In genomic region chr10:112949875-112950507, GRCh38 we compare ENCODE assay signal across 1 cellular context.
TF ChIP-seq lines count a peak whose summit lies in the region.

Gene TCF7L2, plus strand, starts transcription at chr10:112950247. Its CDS starts 510 bp downstream, at chr10:112950757.

TF ChIP-seq in H1, 55 proteins besides CTCF, POLR2A, EP300 and RAD21:
- peak; percentile 41 for TF ChIP-seq ASH2L (IDR thresholded peaks at IDR 0.05; ENCODE audit: low read length)
- TF ChIP-seq SIN3A (conservative IDR thresholded peaks at IDR 0.05 in 1 of 2, IDR thresholded peaks at IDR 0.05 in 1 of 2; ENCODE audit: low read depth in 1 of 2, low read length in 2 of 2) = peak; percentile 93 to 96
- no peak for TF ChIP-seq BCL11A (IDR thresholded peaks at IDR 0.05; ENCODE audit: low read depth in 2 of 2, low read length in 2 of 2)
- TF ChIP-seq GABPA (IDR thresholded peaks at IDR 0.05; ENCODE audit: borderline replicate concordance, insufficient read depth, low read length) = no peak
- TF ChIP-seq, protein P1, sequence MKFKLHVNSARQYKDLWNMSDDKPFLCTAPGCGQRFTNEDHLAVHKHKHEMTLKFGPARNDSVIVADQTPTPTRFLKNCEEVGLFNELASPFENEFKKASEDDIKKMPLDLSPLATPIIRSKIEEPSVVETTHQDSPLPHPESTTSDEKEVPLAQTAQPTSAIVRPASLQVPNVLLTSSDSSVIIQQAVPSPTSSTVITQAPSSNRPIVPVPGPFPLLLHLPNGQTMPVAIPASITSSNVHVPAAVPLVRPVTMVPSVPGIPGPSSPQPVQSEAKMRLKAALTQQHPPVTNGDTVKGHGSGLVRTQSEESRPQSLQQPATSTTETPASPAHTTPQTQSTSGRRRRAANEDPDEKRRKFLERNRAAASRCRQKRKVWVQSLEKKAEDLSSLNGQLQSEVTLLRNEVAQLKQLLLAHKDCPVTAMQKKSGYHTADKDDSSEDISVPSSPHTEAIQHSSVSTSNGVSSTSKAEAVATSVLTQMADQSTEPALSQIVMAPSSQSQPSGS (IDR thresholded peaks at IDR 0.05; ENCODE audit: low read length) = no peak
- TF ChIP-seq SUZ12 (IDR thresholded peaks at IDR 0.05; ENCODE audit: low read length) = no peak
- no peak for TF ChIP-seq EZH2 (IDR thresholded peaks at IDR 0.05; ENCODE audit: low read depth, low read length, severe bottlenecking)
- no peak for TF ChIP-seq CHD2 (IDR thresholded peaks at IDR 0.05; ENCODE audit: low read length)
- TF ChIP-seq KDM5A (IDR thresholded peaks at IDR 0.05; ENCODE audit: low read length) = no peak
- TF ChIP-seq TCF12 (IDR thresholded peaks at IDR 0.05; ENCODE audit: low read depth, low read length) = no peak
- TF ChIP-seq SIX5 (IDR thresholded peaks at IDR 0.05; ENCODE audit: low read depth, low read length) = no peak
- TF ChIP-seq RNF2 (IDR thresholded peaks at IDR 0.05; ENCODE audit: borderline replicate concordance, low read depth, low read length, missing control alignments, poor library complexity, severe bottlenecking) = no peak
- TF ChIP-seq POU5F1 (IDR thresholded peaks at IDR 0.05; ENCODE audit: low read depth, low read length) = no peak
- TF ChIP-seq CREB1 (IDR thresholded peaks at IDR 0.05) = peak; percentile 67
- no peak for TF ChIP-seq HDAC6 (IDR thresholded peaks at IDR 0.05; ENCODE audit: low read depth, low read length)
- TF ChIP-seq RFX5 (IDR thresholded peaks at IDR 0.05; ENCODE audit: borderline replicate concordance, low read depth, low read length) = no peak
- no peak for TF ChIP-seq HDAC2 (IDR thresholded peaks at IDR 0.05; ENCODE audit: borderline replicate concordance in 1 of 2, low read depth in 2 of 2, low read length in 2 of 2)
- peak; percentile 51 for TF ChIP-seq SAP30 (IDR thresholded peaks at IDR 0.05; ENCODE audit: insufficient read depth, insufficient replicate concordance, low read length)
- no peak for TF ChIP-seq JUND (IDR thresholded peaks at IDR 0.05; ENCODE audit: low read length)
- TF ChIP-seq CBX5 (IDR thresholded peaks at IDR 0.05; ENCODE audit: low read depth, low read length) = no peak
- no peak for TF ChIP-seq USF2 (IDR thresholded peaks at IDR 0.05; ENCODE audit: low read length)
- TF ChIP-seq NRF1 (IDR thresholded peaks at IDR 0.05; ENCODE audit: low read depth, low read length) = no peak
- TF ChIP-seq CEBPB (IDR thresholded peaks at IDR 0.05; ENCODE audit: low read depth, low read length) = no peak
- no peak for TF ChIP-seq RBBP5 (IDR thresholded peaks at IDR 0.05; ENCODE audit: borderline replicate concordance, low read depth, low read length)
- TF ChIP-seq GTF2F1 (IDR thresholded peaks at IDR 0.05; ENCODE audit: borderline replicate concordance, low read depth, low read length) = no peak
- TF ChIP-seq PHF8 (conservative IDR thresholded peaks at IDR 0.05; ENCODE audit: low read depth, low read length) = no peak
- TF ChIP-seq KDM4A (IDR thresholded peaks at IDR 0.05; ENCODE audit: low read depth, low read length, severe bottlenecking) = no peak
- TF ChIP-seq TEAD4 (IDR thresholded peaks at IDR 0.05; ENCODE audit: low read depth, low read length) = peak; percentile 60
- no peak for TF ChIP-seq POLR2AphosphoS5 (IDR thresholded peaks at IDR 0.05; ENCODE audit: low read depth, low read length)
- no peak for TF ChIP-seq ZNF274 (IDR thresholded peaks at IDR 0.05; ENCODE audit: borderline replicate concordance, extremely low read depth, low read length)
- TF ChIP-seq, protein P2, sequence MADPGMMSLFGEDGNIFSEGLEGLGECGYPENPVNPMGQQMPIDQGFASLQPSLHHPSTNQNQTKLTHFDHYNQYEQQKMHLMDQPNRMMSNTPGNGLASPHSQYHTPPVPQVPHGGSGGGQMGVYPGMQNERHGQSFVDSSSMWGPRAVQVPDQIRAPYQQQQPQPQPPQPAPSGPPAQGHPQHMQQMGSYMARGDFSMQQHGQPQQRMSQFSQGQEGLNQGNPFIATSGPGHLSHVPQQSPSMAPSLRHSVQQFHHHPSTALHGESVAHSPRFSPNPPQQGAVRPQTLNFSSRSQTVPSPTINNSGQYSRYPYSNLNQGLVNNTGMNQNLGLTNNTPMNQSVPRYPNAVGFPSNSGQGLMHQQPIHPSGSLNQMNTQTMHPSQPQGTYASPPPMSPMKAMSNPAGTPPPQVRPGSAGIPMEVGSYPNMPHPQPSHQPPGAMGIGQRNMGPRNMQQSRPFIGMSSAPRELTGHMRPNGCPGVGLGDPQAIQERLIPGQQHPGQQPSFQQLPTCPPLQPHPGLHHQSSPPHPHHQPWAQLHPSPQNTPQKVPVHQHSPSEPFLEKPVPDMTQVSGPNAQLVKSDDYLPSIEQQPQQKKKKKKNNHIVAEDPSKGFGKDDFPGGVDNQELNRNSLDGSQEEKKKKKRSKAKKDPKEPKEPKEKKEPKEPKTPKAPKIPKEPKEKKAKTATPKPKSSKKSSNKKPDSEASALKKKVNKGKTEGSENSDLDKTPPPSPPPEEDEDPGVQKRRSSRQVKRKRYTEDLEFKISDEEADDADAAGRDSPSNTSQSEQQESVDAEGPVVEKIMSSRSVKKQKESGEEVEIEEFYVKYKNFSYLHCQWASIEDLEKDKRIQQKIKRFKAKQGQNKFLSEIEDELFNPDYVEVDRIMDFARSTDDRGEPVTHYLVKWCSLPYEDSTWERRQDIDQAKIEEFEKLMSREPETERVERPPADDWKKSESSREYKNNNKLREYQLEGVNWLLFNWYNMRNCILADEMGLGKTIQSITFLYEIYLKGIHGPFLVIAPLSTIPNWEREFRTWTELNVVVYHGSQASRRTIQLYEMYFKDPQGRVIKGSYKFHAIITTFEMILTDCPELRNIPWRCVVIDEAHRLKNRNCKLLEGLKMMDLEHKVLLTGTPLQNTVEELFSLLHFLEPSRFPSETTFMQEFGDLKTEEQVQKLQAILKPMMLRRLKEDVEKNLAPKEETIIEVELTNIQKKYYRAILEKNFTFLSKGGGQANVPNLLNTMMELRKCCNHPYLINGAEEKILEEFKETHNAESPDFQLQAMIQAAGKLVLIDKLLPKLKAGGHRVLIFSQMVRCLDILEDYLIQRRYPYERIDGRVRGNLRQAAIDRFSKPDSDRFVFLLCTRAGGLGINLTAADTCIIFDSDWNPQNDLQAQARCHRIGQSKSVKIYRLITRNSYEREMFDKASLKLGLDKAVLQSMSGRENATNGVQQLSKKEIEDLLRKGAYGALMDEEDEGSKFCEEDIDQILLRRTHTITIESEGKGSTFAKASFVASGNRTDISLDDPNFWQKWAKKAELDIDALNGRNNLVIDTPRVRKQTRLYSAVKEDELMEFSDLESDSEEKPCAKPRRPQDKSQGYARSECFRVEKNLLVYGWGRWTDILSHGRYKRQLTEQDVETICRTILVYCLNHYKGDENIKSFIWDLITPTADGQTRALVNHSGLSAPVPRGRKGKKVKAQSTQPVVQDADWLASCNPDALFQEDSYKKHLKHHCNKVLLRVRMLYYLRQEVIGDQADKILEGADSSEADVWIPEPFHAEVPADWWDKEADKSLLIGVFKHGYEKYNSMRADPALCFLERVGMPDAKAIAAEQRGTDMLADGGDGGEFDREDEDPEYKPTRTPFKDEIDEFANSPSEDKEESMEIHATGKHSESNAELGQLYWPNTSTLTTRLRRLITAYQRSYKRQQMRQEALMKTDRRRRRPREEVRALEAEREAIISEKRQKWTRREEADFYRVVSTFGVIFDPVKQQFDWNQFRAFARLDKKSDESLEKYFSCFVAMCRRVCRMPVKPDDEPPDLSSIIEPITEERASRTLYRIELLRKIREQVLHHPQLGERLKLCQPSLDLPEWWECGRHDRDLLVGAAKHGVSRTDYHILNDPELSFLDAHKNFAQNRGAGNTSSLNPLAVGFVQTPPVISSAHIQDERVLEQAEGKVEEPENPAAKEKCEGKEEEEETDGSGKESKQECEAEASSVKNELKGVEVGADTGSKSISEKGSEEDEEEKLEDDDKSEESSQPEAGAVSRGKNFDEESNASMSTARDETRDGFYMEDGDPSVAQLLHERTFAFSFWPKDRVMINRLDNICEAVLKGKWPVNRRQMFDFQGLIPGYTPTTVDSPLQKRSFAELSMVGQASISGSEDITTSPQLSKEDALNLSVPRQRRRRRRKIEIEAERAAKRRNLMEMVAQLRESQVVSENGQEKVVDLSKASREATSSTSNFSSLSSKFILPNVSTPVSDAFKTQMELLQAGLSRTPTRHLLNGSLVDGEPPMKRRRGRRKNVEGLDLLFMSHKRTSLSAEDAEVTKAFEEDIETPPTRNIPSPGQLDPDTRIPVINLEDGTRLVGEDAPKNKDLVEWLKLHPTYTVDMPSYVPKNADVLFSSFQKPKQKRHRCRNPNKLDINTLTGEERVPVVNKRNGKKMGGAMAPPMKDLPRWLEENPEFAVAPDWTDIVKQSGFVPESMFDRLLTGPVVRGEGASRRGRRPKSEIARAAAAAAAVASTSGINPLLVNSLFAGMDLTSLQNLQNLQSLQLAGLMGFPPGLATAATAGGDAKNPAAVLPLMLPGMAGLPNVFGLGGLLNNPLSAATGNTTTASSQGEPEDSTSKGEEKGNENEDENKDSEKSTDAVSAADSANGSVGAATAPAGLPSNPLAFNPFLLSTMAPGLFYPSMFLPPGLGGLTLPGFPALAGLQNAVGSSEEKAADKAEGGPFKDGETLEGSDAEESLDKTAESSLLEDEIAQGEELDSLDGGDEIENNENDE (IDR thresholded peaks at IDR 0.05; ENCODE audit: insufficient replicate concordance, low read length) = no peak
- peak; percentile 51 for TF ChIP-seq MAX (IDR thresholded peaks at IDR 0.05)
- TF ChIP-seq SP2 (IDR thresholded peaks at IDR 0.05; ENCODE audit: low read length) = no peak
- TF ChIP-seq SIRT6 (IDR thresholded peaks at IDR 0.05; ENCODE audit: low read length) = no peak
- no peak for TF ChIP-seq JUN (IDR thresholded peaks at IDR 0.05; ENCODE audit: low read depth, low read length)
- no peak for TF ChIP-seq CBX8 (IDR thresholded peaks at IDR 0.05; ENCODE audit: borderline replicate concordance, low read depth, low read length)
- peak; percentile 20; the same call in 1 of the 2 replicates for TF ChIP-seq TBP (IDR thresholded peaks at IDR 0.05; ENCODE audit: low read depth, low read length)
- TF ChIP-seq, protein P3, sequence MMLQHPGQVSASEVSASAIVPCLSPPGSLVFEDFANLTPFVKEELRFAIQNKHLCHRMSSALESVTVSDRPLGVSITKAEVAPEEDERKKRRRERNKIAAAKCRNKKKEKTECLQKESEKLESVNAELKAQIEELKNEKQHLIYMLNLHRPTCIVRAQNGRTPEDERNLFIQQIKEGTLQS (IDR thresholded peaks at IDR 0.05; ENCODE audit: insufficient read depth, low read depth, low read length) = no peak
- TF ChIP-seq NANOG (IDR thresholded peaks at IDR 0.05; ENCODE audit: insufficient read depth, low read depth, low read length, poor library complexity, severe bottlenecking) = no peak
- TF ChIP-seq CTBP2 (IDR thresholded peaks at IDR 0.05; ENCODE audit: borderline replicate concordance, insufficient read depth, insufficient read length, low read length) = peak; percentile 11
- no peak for TF ChIP-seq YY1 (IDR thresholded peaks at IDR 0.05; ENCODE audit: low read depth, low read length)
- peak; percentile 4 for TF ChIP-seq TAF7 (optimal IDR thresholded peaks at IDR 0.05; ENCODE audit: borderline replicate concordance, low read depth, low read length)
- TF ChIP-seq BACH1 (IDR thresholded peaks at IDR 0.05; ENCODE audit: low read length) = no peak
- TF ChIP-seq CHD1 (IDR thresholded peaks at IDR 0.05; ENCODE audit: low read depth, low read length) = no peak
- TF ChIP-seq TAF1 (IDR thresholded peaks at IDR 0.05; ENCODE audit: low read depth, low read length) = peak; percentile 57
- peak; percentile 59; the same call in 1 of the 2 replicates for TF ChIP-seq SP1 (IDR thresholded peaks at IDR 0.05; ENCODE audit: low read depth, low read length)
- 0 out of 2 replicates have a peak, but pooled peaks have one; percentile 68 for TF ChIP-seq EGR1 (IDR thresholded peaks at IDR 0.05; ENCODE audit: borderline replicate concordance, low read depth, low read length)
- no peak for TF ChIP-seq SP4 (IDR thresholded peaks at IDR 0.05; ENCODE audit: low read length)
- no peak for TF ChIP-seq MAFK (IDR thresholded peaks at IDR 0.05; ENCODE audit: low read depth, low read length)
- TF ChIP-seq E2F6 (IDR thresholded peaks at IDR 0.05) = no peak
- no peak for TF ChIP-seq FOSL1 (IDR thresholded peaks at IDR 0.05; ENCODE audit: insufficient read depth, low read depth, low read length)
- no peak for TF ChIP-seq BRCA1 (IDR thresholded peaks at IDR 0.05; ENCODE audit: low read depth, low read length)
- no peak for TF ChIP-seq SRF (IDR thresholded peaks at IDR 0.05; ENCODE audit: low read depth, low read length)
- no peak for TF ChIP-seq KDM1A (IDR thresholded peaks at IDR 0.05; ENCODE audit: borderline replicate concordance, low read length)
- no peak for TF ChIP-seq RXRA (IDR thresholded peaks at IDR 0.05; ENCODE audit: insufficient read depth, low read depth, low read length)
